20 cellular contexts compared by ENCODE assay signal in the genomic region with DNA sequence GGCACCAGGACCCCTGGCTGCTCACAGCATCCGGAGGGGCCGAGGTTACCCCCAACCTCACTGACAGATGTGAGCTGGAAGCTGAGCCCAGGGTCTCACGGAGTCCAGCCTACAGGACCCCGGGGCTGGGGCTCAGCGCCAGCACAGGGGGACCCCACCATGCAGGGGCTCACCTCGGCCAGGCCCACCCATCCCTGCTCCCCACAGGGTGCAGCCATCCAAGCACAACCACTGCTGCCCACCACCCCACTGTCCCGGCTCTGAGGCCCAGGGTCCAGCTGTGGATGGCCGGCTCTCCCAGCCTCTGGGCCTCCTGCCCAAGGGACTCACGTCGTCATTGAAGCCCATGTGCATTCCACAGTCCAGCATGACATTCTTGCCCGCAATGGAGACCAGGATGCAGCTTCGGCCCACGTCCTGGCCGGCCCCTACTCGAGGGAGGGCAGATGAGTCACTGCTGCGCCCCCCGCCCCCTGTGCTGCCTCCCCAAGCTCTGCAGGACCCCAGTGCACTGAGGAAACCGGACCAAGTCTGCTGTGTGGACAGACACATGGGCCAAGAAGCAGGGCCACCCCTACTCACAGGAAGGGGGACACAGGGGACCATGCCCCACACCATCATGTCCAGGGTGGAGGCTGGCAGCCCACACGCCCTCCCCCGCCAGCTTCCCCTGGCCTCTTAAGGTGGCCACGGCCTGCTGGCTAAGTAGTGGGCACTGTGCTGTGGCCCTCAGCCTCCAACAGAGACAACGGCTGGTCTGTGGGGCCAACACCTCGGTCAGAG. TPM values are rescaled to one million over a fixed set of nuclear protein-coding genes. Genes with fewer than 3 reads are reported as not detected.
DNase-seq lines count a peak whose midpoint lies in the region; ATAC-seq and TF ChIP-seq lines count a peak whose summit lies in the region.
"Had no signal": no experiment of that assay in that cellular context is flagged by ENCODE, and none has a peak within 500 bp of the region (broad histone marks: within the 10 kb centered on the region; RNA-seq: fewer than 3 reads in every experiment).

No MANE protein-coding gene starts in this region.

- no peak overlapping the region for H3K4me3 Mint-ChIP-seq in central memory CD8-positive, alpha-beta T cell
- H3K4me3 Mint-ChIP-seq: activated T-helper 17 cell treated with anti-CD3 and anti-CD28 coated beads, Interleukin-2, amount 50 U/mL, for 72 hours; stimulated activated effector memory CD8-positive, alpha-beta T cell treated with anti-CD3 and anti-CD28 coated beads, Interleukin-12 subunit alpha, Interleukin-12 subunit beta, amount 100 ng/mL, for 72 hours; T-helper 1 cell treated with Interleukin-12 subunit alpha and Interleukin-12 subunit beta and Interleukin-4 antibody, amounts not matched to agents 30 μg/mL and 1 μg/mL, for 36 hours; WTC11 had no signal

- TF ChIP-seq CTCF in sigmoid colon (IDR thresholded peaks at IDR 0.05) = no peak

- intact Hi-C loops in sigmoid colon (cut with DNase I) = no loop called here

- H3K9me3 ChIP-seq in GM23248 (ENCODE audit: low read depth) (no peaks in the 10 kb centered on the region), sigmoid colon (no peaks in the 10 kb centered on the region)
- H3K9me3 ChIP-seq: spleen, thyroid gland had no signal

- peaks cover 29% of the 10 kb centered on the region for H3K36me3 Mint-ChIP-seq in central memory CD8-positive, alpha-beta T cell (ENCODE audit: insufficient read depth)

- no peaks in the 10 kb centered on the region for H3K9me2 ChIP-seq in GM23248 (ENCODE audit: insufficient read depth)

- no peak for TF ChIP-seq POLR2A in sigmoid colon (IDR thresholded peaks at IDR 0.05)

- H4K20me1 ChIP-seq in GM23248 (ENCODE audit: insufficient read depth) = no peaks in the 10 kb centered on the region

- ATAC-seq in central memory CD8-positive, alpha-beta T cell (replicated peaks; ENCODE audit: extremely low read depth, poor library complexity, severe bottlenecking) = no peak
- ATAC-seq in esophagus mucosa (no peak), GM19467 (IDR thresholded peaks at IDR 0.05; ENCODE audit: unreplicated experiment) (no peak)
- ATAC-seq: activated T-helper 17 cell treated with anti-CD3 and anti-CD28 coated beads, Interleukin-2, amount 50 U/mL, for 72 hours; stimulated activated effector memory CD8-positive, alpha-beta T cell treated with anti-CD3 and anti-CD28 coated beads, Interleukin-12 subunit alpha, Interleukin-12 subunit beta, amount 100 ng/mL, for 72 hours; WTC11 had no signal

- H3K4me1 ChIP-seq in GM23248 (ENCODE audit: insufficient read depth) (peaks cover 22% of the 10 kb centered on the region), sigmoid colon (peaks cover 3 to 81% (median 75%) of the 10 kb centered on the region in 4 donors)

- TF ChIP-seq EP300 in sigmoid colon (IDR thresholded peaks at IDR 0.05) = no peak

- peak overlapping the region; percentile 62 for H3K27ac Mint-ChIP-seq in central memory CD8-positive, alpha-beta T cell (ENCODE audit: low read depth)
- H3K27ac Mint-ChIP-seq: activated T-helper 17 cell treated with anti-CD3 and anti-CD28 coated beads, Interleukin-2, amount 50 U/mL, for 72 hours; T-helper 1 cell treated with Interleukin-12 subunit alpha and Interleukin-12 subunit beta and Interleukin-4 antibody, amounts not matched to agents 30 μg/mL and 1 μg/mL, for 36 hours; WTC11 had no signal

- H3K36me3 ChIP-seq in GM23248 (ENCODE audit: low read depth) = peaks cover 9% of the 10 kb centered on the region; the same call in 1 of the 2 replicates
- peaks cover 0 to 37% (median 9%) of the 10 kb centered on the region in 4 donors for H3K36me3 ChIP-seq in sigmoid colon

- in situ Hi-C loops in GM23248 (cut with MboI) = no loop called here

- 69% methylated on average over 21 to 22 of the region's 23 CpGs for WGBS in GM23248 (ENCODE audit: low coverage in 1 of 2, low lambda C conversion rate in 2 of 2, missing lambda C conversion rate in 2 of 2), 2 experiments
- 87 to 90% methylated on average over 23 of the region's 23 CpGs for WGBS in sigmoid colon, 2 donors

- H3K4me2 ChIP-seq in GM23248 (ENCODE audit: unreplicated experiment) = no peak overlapping the region

- peaks cover 86% of the 10 kb centered on the region for H3K79me2 ChIP-seq in GM23248 (ENCODE audit: insufficient read depth)

- H3K9me3 Mint-ChIP-seq in central memory CD8-positive, alpha-beta T cell = no peaks in the 10 kb centered on the region
- H3K9me3 Mint-ChIP-seq: activated T-helper 17 cell treated with anti-CD3 and anti-CD28 coated beads, Interleukin-2, amount 50 U/mL, for 72 hours; stimulated activated effector memory CD8-positive, alpha-beta T cell treated with anti-CD3 and anti-CD28 coated beads, Interleukin-12 subunit alpha, Interleukin-12 subunit beta, amount 100 ng/mL, for 72 hours; T-helper 1 cell treated with Interleukin-12 subunit alpha and Interleukin-12 subunit beta and Interleukin-4 antibody, amounts not matched to agents 30 μg/mL and 1 μg/mL, for 36 hours; WTC11 had no signal

- no peaks in the 10 kb centered on the region for H3K27me3 Mint-ChIP-seq in central memory CD8-positive, alpha-beta T cell
- H3K27me3 Mint-ChIP-seq: activated T-helper 17 cell treated with anti-CD3 and anti-CD28 coated beads, Interleukin-2, amount 50 U/mL, for 72 hours had no signal

- DNase-seq in GM23248 (no peak), sigmoid colon (no peak), COLO829 (ENCODE audit: low spot score) (no peak)
- DNase-seq in central memory CD8-positive, alpha-beta T cell (ENCODE audit: low spot score in 2 of 2) = no peak
- DNase-seq: activated CD8-positive, alpha-beta memory T cell treated with anti-CD3 and anti-CD28 coated beads for 24 hours; amygdala; C1 segment of cervical spinal cord; DMS53; NCI-H1694 treated with DMSO at 0.1 percent for 48 hours; NCI-H446 treated with DMSO at 0.1 percent for 48 hours; SIG-M5; spleen; thyroid gland had no signal

- peaks cover 27% of the 10 kb centered on the region for H3F3A ChIP-seq in GM23248 (ENCODE audit: insufficient read depth)

- H3K4me3 ChIP-seq in GM23248 (no peak overlapping the region), sigmoid colon (no peak overlapping the region)
- H3K4me3 ChIP-seq: spleen, thyroid gland had no signal

- peak overlapping the region; percentile 20; the same call in 1 of the 2 replicates for H3K9ac ChIP-seq in GM23248

- H3K27me3 ChIP-seq in GM23248 (replicated peaks; ENCODE audit: insufficient read depth) = no peaks in the 10 kb centered on the region
- no peaks in the 10 kb centered on the region for H3K27me3 ChIP-seq in sigmoid colon
- H3K27me3 ChIP-seq: spleen, thyroid gland had no signal

- no peak overlapping the region for H2AFZ ChIP-seq in GM23248

- H3K4me1 Mint-ChIP-seq in central memory CD8-positive, alpha-beta T cell = peaks cover 30% of the 10 kb centered on the region

- H3K27ac ChIP-seq in GM23248 = no peak overlapping the region; the same call in 1 of the 2 replicates
- peak overlapping the region in 3 of 4 donors; percentile 29 to 90 (median 85) for H3K27ac ChIP-seq in sigmoid colon
- H3K27ac ChIP-seq: spleen, thyroid gland had no signal

RNA-seq across cellular contexts. Expression of a gene that starts 3.6 kb away (rescaled TPM):
- 80.1 and 90.0 TPM in 2 replicates for total RNA-seq in GM23248 (2014; rRNA removed; shearing (Covaris generic))
- 70.2 and 72.8 TPM in 2 replicates for polyA plus RNA-seq in GM23248 (2016; fragmentation: Nextera tagmentation; extraction: Ambion mirVana)
- total RNA-seq in sigmoid colon = 100 to 1,000 TPM in 1 of 4 donors, 10 to 100 TPM in 3; 83.8 to 135 (median 93.4) TPM
- polyA plus RNA-seq in sigmoid colon = 100 to 1,000 TPM in 1 of 3 donors, 10 to 100 TPM in 2; 58.3 to 117 (median 62.7) TPM
- total RNA-seq in esophagus mucosa = 54.0 TPM

RNA-seq across cellular contexts. Expression of a gene that starts 3.7 kb away (rescaled TPM):
- total RNA-seq in GM23248 (2014; rRNA removed; shearing (Covaris generic)) = 30.5 and 39.0 TPM in 2 replicates
- polyA plus RNA-seq in GM23248 (2016; fragmentation: Nextera tagmentation; extraction: Ambion mirVana) (28.0 and 33.2 TPM in 2 replicates), sigmoid colon (10 to 100 TPM; 41.4 to 57.1 (median 42.0) TPM)
- total RNA-seq in sigmoid colon (10 to 100 TPM in 2 of 4 donors, 1 to 10 TPM in 2; 8.4 to 21.6 (median 10.5) TPM), esophagus mucosa (25.1 TPM)

RNA-seq across cellular contexts. Expression of a gene that starts 10.2 kb away (rescaled TPM):
- total RNA-seq in GM23248 (2014; rRNA removed; shearing (Covaris generic)) = 0.54 TPM in 1 of 2 replicates, not detected in the other
- 0.24 TPM in 1 of 2 replicates, not detected in the other for polyA plus RNA-seq in GM23248 (2016; fragmentation: Nextera tagmentation; extraction: Ambion mirVana)
- total RNA-seq in sigmoid colon = not detected
- polyA plus RNA-seq in sigmoid colon = under 1 TPM in 2 of 3 donors, not detected in 1; 0.60 to 0.64 TPM
- 0.56 TPM for total RNA-seq in esophagus mucosa
- total RNA-seq: MCF 10A had no signal

RNA-seq across cellular contexts. Expression of a gene that starts 12.5 kb away (rescaled TPM):
- total RNA-seq in GM23248 (2014; rRNA removed; shearing (Covaris generic)) = 36.2 and 46.5 TPM in 2 replicates
- polyA plus RNA-seq in GM23248 (2016; fragmentation: Nextera tagmentation; extraction: Ambion mirVana) (28.3 and 30.9 TPM in 2 replicates), sigmoid colon (10 to 100 TPM; 12.6 to 22.3 (median 12.7) TPM)
- total RNA-seq in sigmoid colon (10 to 100 TPM; 15.7 to 24.0 (median 20.4) TPM), esophagus mucosa (23.0 TPM)

RNA-seq across cellular contexts. Expression of a gene that starts 13.1 kb away (rescaled TPM):
- 58.6 and 68.0 TPM in 2 replicates for total RNA-seq in GM23248 (2014; rRNA removed; shearing (Covaris generic))
- 11.6 and 11.8 TPM in 2 replicates for polyA plus RNA-seq in GM23248 (2016; fragmentation: Nextera tagmentation; extraction: Ambion mirVana)
- 10 to 100 TPM; 21.4 to 57.1 (median 33.4) TPM for total RNA-seq in sigmoid colon
- 10 to 100 TPM in 1 of 3 donors, 1 to 10 TPM in 2; 7.2 to 41.8 (median 8.3) TPM for polyA plus RNA-seq in sigmoid colon
- 35.3 TPM for total RNA-seq in esophagus mucosa
